Comparison of ENCODE assay signal across 8 cellular contexts in genomic region chr21:46323710-46324389, GRCh38.
DNase-seq lines count a peak whose midpoint lies in the region; ATAC-seq and TF ChIP-seq lines count a peak whose summit lies in the region.

Gene C21orf58, minus strand, starts transcription at chr21:46323870. Its CDS starts 1,132 bp downstream, at chr21:46322738.
Gene PCNT, plus strand, starts transcription at chr21:46324156. Its CDS starts 73 bp downstream, at chr21:46324229.

- peak within 1 kb of the TSS; percentile 97 for H3K4me3 Mint-ChIP-seq in central memory CD8-positive, alpha-beta T cell

- TF ChIP-seq POLR2A in GM19099 (IDR thresholded peaks at IDR 0.05; ENCODE audit: extremely low read depth, insufficient read length, low read depth), result peak; percentile 85

- H3K27me3 Mint-ChIP-seq in central memory CD8-positive, alpha-beta T cell, result no peaks in the 10 kb centered on the region

- H3K4me1 Mint-ChIP-seq in central memory CD8-positive, alpha-beta T cell, result peaks cover 20% of the 10 kb centered on the region

- ATAC-seq in HG03378 (IDR thresholded peaks at IDR 0.05; ENCODE audit: unreplicated experiment), result peak; percentile 77
- ATAC-seq in central memory CD8-positive, alpha-beta T cell (replicated peaks; ENCODE audit: extremely low read depth, poor library complexity, severe bottlenecking), result peak; percentile 82

- peak within 1 kb of the TSS; percentile 96 for H3K27ac Mint-ChIP-seq in central memory CD8-positive, alpha-beta T cell (ENCODE audit: low read depth)

- no peaks in the 10 kb centered on the region for H3K9me3 Mint-ChIP-seq in central memory CD8-positive, alpha-beta T cell

- peaks cover 14% of the 10 kb centered on the region for H3K36me3 Mint-ChIP-seq in central memory CD8-positive, alpha-beta T cell (ENCODE audit: insufficient read depth)

- DNase-seq in AG20443 (ENCODE audit: low spot score), result peak; percentile 100
- DNase-seq in NCI-H446 treated with DMSO at 0.1 percent for 48 hours (lab: John Stamatoyannopoulos, UW), result peak; percentile 97
- peak; percentile 95 for DNase-seq in activated CD4-positive, CD25-positive, alpha-beta regulatory T cell treated with anti-CD3 and anti-CD28 coated beads, Interleukin-2, amount 50 U/mL, for 16 hours (ENCODE audit: low read depth, low spot score)
- DNase-seq in central memory CD8-positive, alpha-beta T cell (ENCODE audit: low spot score in 2 of 2), result peak; percentile 96 to 98
- peak; percentile 98 for DNase-seq in islet precursor cell
- DNase-seq in stimulated activated CD4-positive, alpha-beta T cell treated with anti-CD3 and anti-CD28 coated beads, Interleukin-12 subunit alpha, Interleukin-12 subunit beta, amount 100 ng/mL, for 4 hours, result peak; percentile 97

Comparison
In these comparisons a context has a peak if more than half of its experiments do, and no peak if none do; other contexts are left out.
1. Peak in every context shown above with its lines: DNase-seq and ATAC-seq.